8 cellular contexts compared by ENCODE assay signal in genomic region chr4:6470502-6471302, GRCh38. TPM values are rescaled to one million over a fixed set of nuclear protein-coding genes. Genes with fewer than 3 reads are reported as not detected.
A peak's percentile ranks its signal among the peaks of the same experiment; 100 is the strongest.
DNase-seq lines count a peak whose midpoint lies in the region; ATAC-seq, FAIRE-seq and TF ChIP-seq lines count a peak whose summit lies in the region.

No MANE protein-coding gene starts in this region.

- H3K27ac Mint-ChIP-seq in neural progenitor cell, result no peak overlapping the region

- peaks cover 6% of the 10 kb centered on the region for H4K20me1 ChIP-seq in neural progenitor cell (ENCODE audit: low read depth)

- H2AFZ ChIP-seq in neural progenitor cell (replicated peaks), result peak overlapping the region; percentile 98

- H3F3A ChIP-seq in neural progenitor cell (ENCODE audit: low read depth), result peaks cover 14% of the 10 kb centered on the region

- peaks cover 55% of the 10 kb centered on the region for H3K27me3 Mint-ChIP-seq in neural progenitor cell (ENCODE audit: insufficient read depth, low read depth)

- peaks cover 3% of the 10 kb centered on the region for H3K4me1 Mint-ChIP-seq in neural progenitor cell

- peak overlapping the region; percentile 82 for H3K4me3 Mint-ChIP-seq in neural progenitor cell

- no peaks in the 10 kb centered on the region for H3K36me3 ChIP-seq in neural progenitor cell

- ATAC-seq in HG03175 (IDR thresholded peaks at IDR 0.05; ENCODE audit: unreplicated experiment) (no peak), GM18907 (IDR thresholded peaks at IDR 0.05; ENCODE audit: unreplicated experiment) (no peak), GM19467 (IDR thresholded peaks at IDR 0.05; ENCODE audit: unreplicated experiment) (no peak)

- H3K4me2 ChIP-seq in neural progenitor cell, result peak overlapping the region; percentile 99

- peaks cover 6% of the 10 kb centered on the region for H3K4me1 ChIP-seq in neural progenitor cell

- no peak for TF ChIP-seq CTCF in neural progenitor cell (IDR thresholded peaks at IDR 0.05)

- peak; percentile 60 for DNase-seq in activated effector memory CD4-positive, alpha-beta T cell treated with anti-CD3 and anti-CD28 coated beads, Interleukin-2, amount 50 U/mL, for 16 hours
- DNase-seq in activated effector memory CD4-positive, alpha-beta T cell treated with Interleukin-2 at 50 U/mL for 16 hours, result no peak
- peak; percentile 56 for DNase-seq in activated CD8-positive, alpha-beta memory T cell treated with anti-CD3 and anti-CD28 coated beads, Interleukin-2, amount 50 U/mL, for 48 hours
- DNase-seq in frontal cortex (ENCODE audit: low spot score in 2 of 2) (peak; percentile 73 to 76), neural progenitor cell (ENCODE audit: low spot score) (peak; percentile 66)

- no peaks in the 10 kb centered on the region for H3K79me2 ChIP-seq in neural progenitor cell (ENCODE audit: low read depth)

- H3K27me3 ChIP-seq in neural progenitor cell, result peaks cover 83% of the 10 kb centered on the region

- H3K9me3 Mint-ChIP-seq in neural progenitor cell, result no peaks in the 10 kb centered on the region

- H3K9ac ChIP-seq in neural progenitor cell, result no peak overlapping the region

- H3K4me3 ChIP-seq in neural progenitor cell, result peak overlapping the region; percentile 68

- no peak overlapping the region for H3K27ac ChIP-seq in neural progenitor cell

- no peaks in the 10 kb centered on the region for H3K36me3 Mint-ChIP-seq in neural progenitor cell

- no peak for FAIRE-seq in frontal cortex (lab: Jason Lieb, UNC)

- no peaks in the 10 kb centered on the region for H3K9me3 ChIP-seq in neural progenitor cell (ENCODE audit: low read depth)

RNA-seq across cellular contexts. Expression of gene PPP2R2C, which starts 1.7 kb away (rescaled TPM):
- total RNA-seq in frontal cortex (46.9 TPM), neural progenitor cell (ENCODE audit: low replicate concordance) (2.5 and 3.5 TPM in 2 replicates)

Comparison
In these comparisons a context has a peak if more than half of its experiments do, and no peak if none do; other contexts are left out.
1. RNA of gene PPP2R2C, which starts 1.7 kb away (total RNA-seq): 46.9 TPM in frontal cortex (single experiment); 2.5 to 3.5 TPM in neural progenitor cell; every median in the first group is over 10 times any median in the second.